Comparison of ENCODE assay signal across 1 cellular context in the genomic region with DNA sequence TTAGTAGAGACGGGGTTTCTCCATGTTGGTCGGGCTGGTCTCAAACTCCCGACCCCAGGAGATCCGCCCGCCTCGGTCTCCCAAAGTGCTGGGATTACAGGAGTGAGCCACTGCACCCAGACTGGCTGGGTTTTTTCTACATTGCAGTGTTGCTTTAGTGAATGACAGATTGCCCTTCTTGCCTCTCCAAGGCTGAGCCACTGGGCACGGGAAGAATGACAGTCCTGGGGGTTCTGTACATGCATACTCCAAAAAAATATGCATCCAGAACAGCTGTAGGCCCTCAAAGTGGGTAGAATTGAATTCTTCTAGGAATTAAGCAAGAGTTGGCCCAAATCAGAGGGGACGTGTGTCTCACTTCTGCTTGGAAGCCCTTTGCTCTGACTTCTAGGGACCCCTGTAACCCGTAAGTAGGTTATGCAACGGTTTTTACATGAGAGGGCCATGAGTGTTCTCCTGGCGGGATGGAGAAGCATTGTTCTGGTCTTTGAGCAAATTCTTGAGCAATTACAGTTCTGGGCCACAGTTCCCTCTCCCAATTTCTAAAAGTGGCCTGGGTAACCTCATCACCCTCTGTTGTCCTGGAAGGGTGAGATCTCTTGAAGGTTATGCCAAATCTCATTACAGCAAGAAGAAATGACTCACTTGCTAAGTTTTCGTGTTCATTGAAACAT.
TF ChIP-seq lines count a peak whose summit lies in the region.

No MANE protein-coding gene starts in this region.

TF ChIP-seq in K562, 482 proteins besides CTCF, POLR2A, EP300 and RAD21:
- TF ChIP-seq CHD4 (IDR thresholded peaks at IDR 0.05; ENCODE audit: insufficient read depth, insufficient replicate concordance, low read depth, low read length, poor library complexity, severe bottlenecking), result no peak
- TF ChIP-seq TCF15 (CRISPR knock-in tag; IDR thresholded peaks at IDR 0.05), result no peak
- TF ChIP-seq CEBPB (tag; IDR thresholded peaks at IDR 0.05), result peak; percentile 63
- 0 out of 2 replicates have a peak, but pooled peaks have one; percentile 7 for TF ChIP-seq HMBOX1 (IDR thresholded peaks at IDR 0.05)
- peak; percentile 57 for TF ChIP-seq PRDM10 (IDR thresholded peaks at IDR 0.05; ENCODE audit: partially characterized antibody)
- no peak for TF ChIP-seq KDM2B (CRISPR knock-in tag; IDR thresholded peaks at IDR 0.05)
- TF ChIP-seq ZNF24 (IDR thresholded peaks at IDR 0.05), result peak; percentile 63
- TF ChIP-seq FOSL1 (tag; conservative IDR thresholded peaks at IDR 0.05), result 0 out of 2 replicates have a peak, but pooled peaks have one; percentile 19
- TF ChIP-seq SOX6 (IDR thresholded peaks at IDR 0.05), result 0 out of 2 replicates have a peak, but pooled peaks have one; percentile 10
TF ChIP-seq in K562: peak in this region for 6.
